ENCODE assay signal across 19 cellular contexts in genomic region chr1:24871306-24871901, GRCh38. TPM values are rescaled to one million over a fixed set of nuclear protein-coding genes. Genes with fewer than 3 reads are reported as not detected.
DNase-seq lines count a peak whose midpoint lies in the region; ATAC-seq and TF ChIP-seq lines count a peak whose summit lies in the region.
"Had no signal": no experiment of that assay in that cellular context is flagged by ENCODE, and none has a peak within 500 bp of the region (broad histone marks: within the 10 kb centered on the region; RNA-seq: fewer than 3 reads in every experiment).

No MANE protein-coding gene starts in this region.

- no peak overlapping the region for H3K4me3 ChIP-seq in RWPE2 (ENCODE audit: severe bottlenecking)
- no peak overlapping the region for H3K4me3 ChIP-seq in suprapubic skin
- H3K4me3 ChIP-seq in hepatocyte = no peak overlapping the region
- H3K4me3 ChIP-seq: Peyer's patch had no signal

- H3K36me3 Mint-ChIP-seq in natural killer cell (no peaks in the 10 kb centered on the region), immature natural killer cell (peaks cover 0 to 26% (median 14%) of the 10 kb centered on the region in 3 donors)
- no peaks in the 10 kb centered on the region for H3K36me3 Mint-ChIP-seq in natural killer cell treated with Interleukin-12 subunit alpha and Interleukin-12 subunit beta and Interleukin-15 and Interleukin-18, amount 100 ng/mL, for 72 hours

- H3K4me3 Mint-ChIP-seq in natural killer cell (peak overlapping the region; percentile 81), immature natural killer cell (peak overlapping the region; percentile 49 to 80 (median 78))
- H3K4me3 Mint-ChIP-seq in natural killer cell treated with Interleukin-12 subunit alpha and Interleukin-12 subunit beta and Interleukin-15 and Interleukin-18, amount 100 ng/mL, for 72 hours = no peak overlapping the region

- H3K4me1 ChIP-seq in RWPE2 (ENCODE audit: insufficient read depth, poor library complexity, severe bottlenecking) (no peaks in the 10 kb centered on the region), suprapubic skin (no peaks in the 10 kb centered on the region), hepatocyte (ENCODE audit: insufficient read depth) (no peaks in the 10 kb centered on the region)
- H3K4me1 ChIP-seq: Caco-2 had no signal

- H3K27me3 ChIP-seq in RWPE2 (ENCODE audit: insufficient read depth, poor library complexity, severe bottlenecking) (no peaks in the 10 kb centered on the region), suprapubic skin (peaks cover 28% of the 10 kb centered on the region), hepatocyte (no peaks in the 10 kb centered on the region)
- H3K27me3 ChIP-seq: Peyer's patch had no signal

- WGBS in suprapubic skin = 80% methylated on average over 11 of the region's 11 CpGs
- WGBS in hepatocyte (ENCODE audit: low lambda C conversion rate, missing lambda C conversion rate) = 93% methylated on average over 11 of the region's 11 CpGs

- TF ChIP-seq POLR2A in suprapubic skin (IDR thresholded peaks at IDR 0.05) = no peak

- no peak for TF ChIP-seq EP300 in suprapubic skin (IDR thresholded peaks at IDR 0.05)

- no peaks in the 10 kb centered on the region for H3K9me3 ChIP-seq in RWPE2 (ENCODE audit: severe bottlenecking)
- no peaks in the 10 kb centered on the region for H3K9me3 ChIP-seq in suprapubic skin
- H3K9me3 ChIP-seq in hepatocyte (ENCODE audit: low read depth) = no peaks in the 10 kb centered on the region
- H3K9me3 ChIP-seq: Caco-2, Peyer's patch had no signal

- H4K20me1 ChIP-seq in hepatocyte (ENCODE audit: insufficient read depth, poor library complexity, severe bottlenecking) = no peaks in the 10 kb centered on the region

- DNase-seq in natural killer cell (peak; percentile 13), RWPE2 (ENCODE audit: low spot score) (peak; percentile 23), immature natural killer cell (no peak), suprapubic skin (ENCODE audit: low spot score in 2 of 2) (peak in 1 of 2 donors; percentile 20), hepatocyte (ENCODE audit: low spot score) (no peak), MV-4-11 (lab: John Stamatoyannopoulos, UW) (no peak), foreskin melanocyte (no peak)
- no peak for DNase-seq in natural killer cell treated with Interleukin-12 subunit alpha and Interleukin-12 subunit beta and Interleukin-15 and Interleukin-18, amount 100 ng/mL, for 72 hours (ENCODE audit: low spot score)
- DNase-seq: Caco-2, NCI-H1417 treated with DMSO at 0.1 percent for 48 hours, NCI-H2029, NCI-H2171 treated with DMSO at 0.1 percent for 48 hours, NCI-H82, SHP77 had no signal

- peaks cover 53 to 54% of the 10 kb centered on the region in 2 donors for H3K4me1 Mint-ChIP-seq in natural killer cell
- H3K4me1 Mint-ChIP-seq in natural killer cell treated with Interleukin-12 subunit alpha and Interleukin-12 subunit beta and Interleukin-15 and Interleukin-18, amount 100 ng/mL, for 72 hours (ENCODE audit: low read depth in 2 of 2) = peaks cover 20 to 47% of the 10 kb centered on the region in 2 donors
- peaks cover 56 to 71% of the 10 kb centered on the region in 2 donors for H3K4me1 Mint-ChIP-seq in immature natural killer cell

- H3K9me3 Mint-ChIP-seq in natural killer cell (no peaks in the 10 kb centered on the region), immature natural killer cell (no peaks in the 10 kb centered on the region)
- H3K9me3 Mint-ChIP-seq in natural killer cell treated with Interleukin-12 subunit alpha and Interleukin-12 subunit beta and Interleukin-15 and Interleukin-18, amount 100 ng/mL, for 72 hours = no peaks in the 10 kb centered on the region

- H3K27ac Mint-ChIP-seq in natural killer cell (peak overlapping the region; percentile 68 to 74), immature natural killer cell (peak overlapping the region; percentile 29 to 91 (median 80))
- peak overlapping the region in 1 of 2 donors; percentile 68 for H3K27ac Mint-ChIP-seq in natural killer cell treated with Interleukin-12 subunit alpha and Interleukin-12 subunit beta and Interleukin-15 and Interleukin-18, amount 100 ng/mL, for 72 hours
- H3K27ac Mint-ChIP-seq: IgD-negative memory B cell had no signal

- H3K27ac ChIP-seq in RWPE2 (ENCODE audit: poor library complexity, severe bottlenecking) (no peak overlapping the region), suprapubic skin (peak overlapping the region; percentile 19), hepatocyte (no peak overlapping the region)
- H3K27ac ChIP-seq: Peyer's patch had no signal

- H2AFZ ChIP-seq in hepatocyte = no peak overlapping the region

- no peak for TF ChIP-seq CTCF in natural killer cell (IDR thresholded peaks at IDR 0.05)
- no peak for TF ChIP-seq CTCF in RWPE2 (IDR thresholded peaks at IDR 0.05; ENCODE audit: poor library complexity, severe bottlenecking)
- TF ChIP-seq CTCF in suprapubic skin (IDR thresholded peaks at IDR 0.05) = no peak
- no peak for TF ChIP-seq CTCF in hepatocyte (IDR thresholded peaks at IDR 0.05; ENCODE audit: poor library complexity)

- ATAC-seq in natural killer cell (peak in 2 of 3 donors; percentile 45 to 52), RWPE2 (ENCODE audit: low read depth) (no peak)
- ATAC-seq in natural killer cell treated with Interleukin-12 subunit alpha and Interleukin-12 subunit beta and Interleukin-15 and Interleukin-18, amount 100 ng/mL, for 72 hours = no peak
- ATAC-seq: HCT116 had no signal

- H3K4me2 ChIP-seq in hepatocyte = no peak overlapping the region

- intact Hi-C loops in natural killer cell (cut with micrococcal nuclease) = no loop called here

- H3K79me2 ChIP-seq in hepatocyte = no peaks in the 10 kb centered on the region

- H3K36me3 ChIP-seq in RWPE2 (ENCODE audit: low read depth) (no peaks in the 10 kb centered on the region), suprapubic skin (no peaks in the 10 kb centered on the region), hepatocyte (replicated peaks; ENCODE audit: insufficient read depth, low read depth) (no peaks in the 10 kb centered on the region)
- H3K36me3 ChIP-seq: Peyer's patch had no signal

- H3K27me3 Mint-ChIP-seq in natural killer cell (ENCODE audit: low read depth in 2 of 2) = no peaks in the 10 kb centered on the region
- H3K27me3 Mint-ChIP-seq in natural killer cell treated with Interleukin-12 subunit alpha and Interleukin-12 subunit beta and Interleukin-15 and Interleukin-18, amount 100 ng/mL, for 72 hours = no peaks in the 10 kb centered on the region
- peaks cover 1 to 2% (median 1%) of the 10 kb centered on the region in 3 donors for H3K27me3 Mint-ChIP-seq in immature natural killer cell (ENCODE audit: low read depth in 3 of 3)

- H3K9me2 ChIP-seq in hepatocyte (replicated peaks; ENCODE audit: insufficient read depth) = no peaks in the 10 kb centered on the region

RNA-seq across cellular contexts. Expression of gene RUNX3, which starts 58.7 kb away (rescaled TPM):
- total RNA-seq in natural killer cell (100 to 1,000 TPM; 537 to 630 (median 601) TPM), suprapubic skin (10 to 100 TPM in 3 of 4 donors, 1 to 10 TPM in 1; 7.9 to 18.7 (median 13.8) TPM), hepatocyte (0.13 and 0.28 TPM in 2 replicates)
- 100 to 1,000 TPM; 177 to 186 TPM for total RNA-seq in natural killer cell treated with Interleukin-12 subunit alpha and Interleukin-12 subunit beta and Interleukin-15 and Interleukin-18, amount 100 ng/mL, for 72 hours
- polyA plus RNA-seq in immature natural killer cell (100 to 1,000 TPM in 1 of 3 donors, 10 to 100 TPM in 2; 83.7 to 132 (median 93.2) TPM), hepatocyte (0.16 and 0.67 TPM in 2 replicates)
- total RNA-seq: LHCN-M2, NCI-H460 had no signal

Comparison
In these comparisons a context has a peak if more than half of its experiments do, and no peak if none do; other contexts are left out.
1. ATAC-seq: peak in natural killer cell (2 of 3); none in natural killer cell treated with Interleukin-12 subunit alpha and Interleukin-12 subunit beta and Interleukin-15 and Interleukin-18, amount 100 ng/mL, for 72 hours (0 of 2) and RWPE2 (single experiment).
2. DNase-seq: peak in natural killer cell (single experiment) and RWPE2 (single experiment); none in natural killer cell treated with Interleukin-12 subunit alpha and Interleukin-12 subunit beta and Interleukin-15 and Interleukin-18, amount 100 ng/mL, for 72 hours (single experiment), immature natural killer cell (0 of 3), hepatocyte (single experiment), MV-4-11 (single experiment) and foreskin melanocyte (single experiment).
3. RNA of gene RUNX3, which starts 58.7 kb away (total RNA-seq): 537 to 630 TPM in natural killer cell and 177 to 186 TPM in natural killer cell treated with Interleukin-12 subunit alpha and Interleukin-12 subunit beta and Interleukin-15 and Interleukin-18, amount 100 ng/mL, for 72 hours; 7.9 to 18.7 TPM in suprapubic skin and 0.13 to 0.28 TPM in hepatocyte; every median in the first group is over 4 times any median in the second.